Comparison of ENCODE assay signal across 21 cellular contexts in genomic region chrX:40694833-40695232, GRCh38.
"Had no signal": no experiment of that assay in that cellular context is flagged by ENCODE, and none has a peak within 500 bp of the region (broad histone marks: within the 10 kb centered on the region; RNA-seq: fewer than 3 reads in every experiment).

No MANE protein-coding gene starts in this region.

- H3K9me3 Mint-ChIP-seq: activated CD4-positive, alpha-beta T cell treated with anti-CD3 and anti-CD28 coated beads, Interleukin-2, amount 10 ng/mL, durations not matched to agents 24 days and 14 days; activated T-helper 1 cell treated with anti-CD3 and anti-CD28 coated beads, Interleukin-12 subunit alpha, Interleukin-12 subunit beta, Interleukin-2, Interleukin-4 antibody, amounts not matched to agents 30 ng/mL and 10 ng/mL and 1 ng/mL, durations not matched to agents 14 hours and 24 hours and 36 hours; naive thymus-derived CD8-positive, alpha-beta T cell had no signal

- DNase-seq: activated CD4-positive, alpha-beta T cell treated with anti-CD3 and anti-CD28 coated beads, Interleukin-2, amount 10 ng/mL, durations not matched to agents 24 days and 14 days; activated CD4-positive, CD25-positive, alpha-beta regulatory T cell; activated CD8-positive, alpha-beta T cell treated with anti-CD3 and anti-CD28 coated beads, Interleukin-2, amount 10 ng/mL, durations not matched to agents 7 days and 5 days; activated naive CD4-positive, alpha-beta T cell; colonic mucosa; effector CD4-positive, alpha-beta T cell; islet precursor cell; left lung; mesenchymal stem cell; naive thymus-derived CD8-positive, alpha-beta T cell; retina; stimulated activated CD4-positive, alpha-beta T cell treated with anti-CD3 and anti-CD28 coated beads, Interleukin-15, amount 100 ng/mL, for 24 hours; stimulated activated CD4-positive, alpha-beta T cell treated with anti-CD3 and anti-CD28 coated beads, Interleukin-4, amount 100 ng/mL, for 24 hours; stimulated activated naive CD4-positive, alpha-beta T cell; T-helper 2 cell had no signal

- H3K4me3 Mint-ChIP-seq: activated CD4-positive, alpha-beta T cell treated with anti-CD3 and anti-CD28 coated beads, Interleukin-2, amount 10 ng/mL, durations not matched to agents 24 days and 14 days; activated CD8-positive, alpha-beta T cell treated with anti-CD3 and anti-CD28 coated beads, Interleukin-2, amount 10 ng/mL, durations not matched to agents 7 days and 5 days; activated T-helper 1 cell treated with anti-CD3 and anti-CD28 coated beads, Interleukin-12 subunit alpha, Interleukin-12 subunit beta, Interleukin-2, Interleukin-4 antibody, amounts not matched to agents 30 ng/mL and 10 ng/mL and 1 ng/mL, durations not matched to agents 14 hours and 24 hours and 36 hours; naive thymus-derived CD8-positive, alpha-beta T cell had no signal

- ATAC-seq: activated CD8-positive, alpha-beta T cell treated with anti-CD3 and anti-CD28 coated beads, Interleukin-2, amount 10 ng/mL, durations not matched to agents 7 days and 5 days; gastroesophageal sphincter; left lung; naive thymus-derived CD8-positive, alpha-beta T cell had no signal

- H3K27ac Mint-ChIP-seq: activated CD4-positive, alpha-beta T cell treated with anti-CD3 and anti-CD28 coated beads, Interleukin-2, amount 10 ng/mL, durations not matched to agents 24 days and 14 days; activated CD8-positive, alpha-beta T cell treated with anti-CD3 and anti-CD28 coated beads, Interleukin-2, amount 10 ng/mL, durations not matched to agents 7 days and 5 days; activated T-helper 1 cell treated with anti-CD3 and anti-CD28 coated beads, Interleukin-12 subunit alpha, Interleukin-12 subunit beta, Interleukin-2, Interleukin-4 antibody, amounts not matched to agents 30 ng/mL and 10 ng/mL and 1 ng/mL, durations not matched to agents 14 hours and 24 hours and 36 hours had no signal

- H3K27me3 Mint-ChIP-seq: activated CD4-positive, alpha-beta T cell treated with anti-CD3 and anti-CD28 coated beads, Interleukin-2, amount 10 ng/mL, durations not matched to agents 24 days and 14 days; naive thymus-derived CD8-positive, alpha-beta T cell had no signal

- H3K27ac ChIP-seq: ascending aorta, cardiac muscle cell, colonic mucosa, gastroesophageal sphincter, left lung, tibial nerve, vagina had no signal
